In the genomic region with DNA sequence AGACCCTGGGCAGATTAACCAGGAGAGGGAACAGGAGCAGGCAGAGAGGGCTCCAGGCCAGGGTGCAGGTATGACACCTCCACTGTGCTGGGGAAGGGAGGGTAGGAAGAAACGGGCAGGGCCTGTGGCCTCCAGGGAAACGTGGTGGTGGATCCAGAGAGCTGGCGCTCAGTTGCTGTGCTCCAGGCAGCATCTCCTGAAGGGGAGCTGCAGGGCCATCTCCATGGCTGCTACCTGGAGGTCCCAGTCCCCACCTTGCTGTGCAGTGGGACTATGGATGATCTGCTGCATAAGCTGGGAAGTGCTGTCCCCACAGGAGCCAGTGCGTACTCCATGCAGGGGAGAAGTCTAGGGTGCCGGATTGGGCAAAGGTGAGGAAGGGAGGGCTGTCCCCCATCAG, we compare ENCODE assay signal across 24 cellular contexts.
"Had no signal": no experiment of that assay in that cellular context is flagged by ENCODE, and none has a peak within 500 bp of the region (broad histone marks: within the 10 kb centered on the region; RNA-seq: fewer than 3 reads in every experiment).

No MANE protein-coding gene starts in this region.

- H3K4me3 ChIP-seq: breast epithelium, coronary artery, heart right ventricle, mucosa of descending colon, neural progenitor cell, spleen, tibial artery had no signal

- H3K27me3 ChIP-seq: neural progenitor cell had no signal

- H3K36me3 ChIP-seq: breast epithelium, heart right ventricle, neural progenitor cell, spleen, tibial artery had no signal

- H3K4me3 Mint-ChIP-seq: activated CD4-positive, alpha-beta T cell treated with anti-CD3 and anti-CD28 coated beads for 36 hours; activated naive CD8-positive, alpha-beta T cell treated with anti-CD3 and anti-CD28 coated beads for 36 hours; activated T-cell treated with anti-CD3 and anti-CD28 coated beads, Interleukin-2, amount 50 U/mL, for 4 hours; neural progenitor cell; stimulated activated naive CD8-positive, alpha-beta T cell treated with anti-CD3 and anti-CD28 coated beads, Interleukin-15, Interleukin-2, amounts not matched to agents 100 ng/mL and 50 ng/mL, for 24 hours; T-helper 1 cell treated with Interleukin-12 subunit alpha and Interleukin-12 subunit beta and Interleukin-4 antibody, amounts not matched to agents 30 μg/mL and 1 μg/mL, for 36 hours had no signal

- H3K9me3 ChIP-seq: breast epithelium, heart right ventricle, mucosa of descending colon, spleen, tibial artery had no signal

- H3K36me3 Mint-ChIP-seq: activated naive CD8-positive, alpha-beta T cell treated with anti-CD3 and anti-CD28 coated beads for 36 hours; neural progenitor cell had no signal

- H3K4me1 Mint-ChIP-seq: activated CD4-positive, alpha-beta T cell treated with anti-CD3 and anti-CD28 coated beads for 36 hours; activated naive CD8-positive, alpha-beta T cell treated with anti-CD3 and anti-CD28 coated beads for 36 hours had no signal

- ATAC-seq: activated CD4-positive, alpha-beta T cell treated with anti-CD3 and anti-CD28 coated beads for 36 hours; activated T-cell treated with anti-CD3 and anti-CD28 coated beads, Interleukin-2, amount 50 U/mL, for 4 hours; left colon; mucosa of descending colon had no signal

- DNase-seq: activated CD4-positive, alpha-beta T cell treated with anti-CD3 and anti-CD28 coated beads for 36 hours; activated CD4-positive, alpha-beta T cell treated with anti-CD3 and anti-CD28 coated beads, Interleukin-2, amount 50 U/mL, for 48 hours; activated CD8-positive, alpha-beta memory T cell treated with anti-CD3 and anti-CD28 coated beads, Interleukin-2, amount 50 U/mL, for 48 hours; activated naive CD4-positive, alpha-beta T cell; activated naive CD8-positive, alpha-beta T cell treated with anti-CD3 and anti-CD28 coated beads for 36 hours; activated T-cell treated with anti-CD3 and anti-CD28 coated beads, Interleukin-2, amount 50 U/mL, for 4 hours; foreskin fibroblast; heart right ventricle; islet precursor cell; left colon; mesendoderm; retina; spleen; stimulated activated CD4-positive, alpha-beta T cell treated with anti-CD3 and anti-CD28 coated beads, Interleukin-4, amount 100 ng/mL, for 1 hour; tibial artery had no signal

- H3K4me1 ChIP-seq: breast epithelium, heart right ventricle, spleen, tibial artery had no signal

- H3K27ac ChIP-seq: breast epithelium, coronary artery, heart right ventricle, neural progenitor cell, spleen, tibial artery, VCaP had no signal

- H3K9me3 Mint-ChIP-seq: activated naive CD8-positive, alpha-beta T cell treated with anti-CD3 and anti-CD28 coated beads for 36 hours; activated T-cell treated with anti-CD3 and anti-CD28 coated beads, Interleukin-2, amount 50 U/mL, for 4 hours; activated T-helper 2 cell treated with anti-CD3 and anti-CD28 coated beads, Interferon-gamma antibody, Interleukin-2, Interleukin-4, amounts not matched to agents 10 μg/mL and 5 μg/mL and 100 μg/mL, durations not matched to agents 14 hours and 24 hours and 36 hours; neural progenitor cell; stimulated activated naive CD8-positive, alpha-beta T cell treated with anti-CD3 and anti-CD28 coated beads, Interleukin-15, Interleukin-2, amounts not matched to agents 100 ng/mL and 50 ng/mL, for 24 hours; T-helper 1 cell treated with Interleukin-12 subunit alpha and Interleukin-12 subunit beta and Interleukin-4 antibody, amounts not matched to agents 30 μg/mL and 1 μg/mL, for 36 hours had no signal

- H3K27ac Mint-ChIP-seq: activated CD4-positive, alpha-beta T cell treated with anti-CD3 and anti-CD28 coated beads for 36 hours; activated naive CD8-positive, alpha-beta T cell treated with anti-CD3 and anti-CD28 coated beads for 36 hours; activated T-helper 2 cell treated with anti-CD3 and anti-CD28 coated beads, Interferon-gamma antibody, Interleukin-2, Interleukin-4, amounts not matched to agents 10 μg/mL and 5 μg/mL and 100 μg/mL, durations not matched to agents 14 hours and 24 hours and 36 hours; neural progenitor cell; progenitor cell of endocrine pancreas; stimulated activated naive CD8-positive, alpha-beta T cell treated with anti-CD3 and anti-CD28 coated beads, Interleukin-15, Interleukin-2, amounts not matched to agents 100 ng/mL and 50 ng/mL, for 24 hours; T-helper 1 cell treated with Interleukin-12 subunit alpha and Interleukin-12 subunit beta and Interleukin-4 antibody, amounts not matched to agents 30 μg/mL and 1 μg/mL, for 36 hours had no signal
